In the genomic region with DNA sequence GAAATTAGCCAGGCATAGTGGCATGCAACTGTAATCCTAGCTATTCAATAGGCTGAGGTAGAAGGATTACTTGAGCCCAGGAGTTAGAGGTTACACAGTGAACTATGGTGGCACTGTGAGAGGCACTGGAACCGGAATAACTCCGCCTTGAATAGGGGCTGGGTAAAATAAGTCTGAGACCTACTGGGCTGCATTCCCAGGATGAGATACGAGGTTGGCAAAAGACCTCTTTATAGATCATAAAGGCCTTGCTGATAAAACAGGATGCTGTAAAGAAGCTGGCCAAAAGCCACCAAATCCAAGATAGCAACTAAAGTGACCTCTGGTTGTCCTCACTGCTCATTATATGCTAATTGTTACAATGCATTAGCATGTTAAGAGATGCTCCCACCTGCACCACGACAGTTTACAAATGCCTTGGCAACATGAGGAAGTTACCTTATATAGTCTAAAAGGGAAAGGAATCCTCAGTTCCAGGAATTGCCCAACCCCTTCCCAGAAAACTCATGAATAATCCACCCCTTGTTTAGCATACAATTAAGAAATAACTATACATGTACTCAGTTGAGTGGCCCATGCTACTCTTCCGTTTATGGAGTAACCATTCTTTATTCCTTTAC, we compare ENCODE assay signal across 20 cellular contexts.
DNase-seq lines count a peak whose midpoint lies in the region; ATAC-seq, FAIRE-seq and TF ChIP-seq lines count a peak whose summit lies in the region.
"Had no signal": no experiment of that assay in that cellular context is flagged by ENCODE, and none has a peak within 500 bp of the region (broad histone marks: within the 10 kb centered on the region; RNA-seq: fewer than 3 reads in every experiment).

No MANE protein-coding gene starts in this region.

- no TSS peak for BruUV-seq in OCI-LY7 (replicated peaks; lab: Mats Ljungman, UMichigan)

- H3K36me3 Mint-ChIP-seq in astrocyte (ENCODE audit: low read depth, unreplicated experiment) = peaks cover 2% of the 10 kb centered on the region

- H3K27ac ChIP-seq in right atrium auricular region (no peak overlapping the region), astrocyte (ENCODE audit: low read depth, low read length) (no peak overlapping the region), OCI-LY7 (ENCODE audit: low read depth, low read length, poor library complexity, severe bottlenecking) (no peak overlapping the region)
- H3K27ac ChIP-seq: A549, C4-2B had no signal

- H3K9me3 ChIP-seq in right atrium auricular region = peaks cover 0 to 8% of the 10 kb centered on the region in 2 donors
- H3K9me3 ChIP-seq in astrocyte (ENCODE audit: insufficient read depth, low read depth, low read length) = no peaks in the 10 kb centered on the region
- no peaks in the 10 kb centered on the region for H3K9me3 ChIP-seq in OCI-LY7 (ENCODE audit: low read length)
- H3K9me3 ChIP-seq: A549 had no signal

- no peak overlapping the region for H3K27ac Mint-ChIP-seq in astrocyte (ENCODE audit: unreplicated experiment)

- H3K27me3 Mint-ChIP-seq in astrocyte (ENCODE audit: low read depth, unreplicated experiment) = no peaks in the 10 kb centered on the region

- intact Hi-C loops in left ventricle myocardium superior (cut with micrococcal nuclease) (no loop called here), OCI-LY7 (cut with micrococcal nuclease; ENCODE audit: unreplicated experiment) (no loop called here)

- H3K4me1 ChIP-seq in right atrium auricular region = no peaks in the 10 kb centered on the region
- H3K4me1 ChIP-seq in astrocyte (ENCODE audit: insufficient read depth, low read length) = no peaks in the 10 kb centered on the region
- H3K4me1 ChIP-seq in OCI-LY7 (ENCODE audit: insufficient read depth, low read length, poor library complexity, severe bottlenecking) = no peaks in the 10 kb centered on the region
- H3K4me1 ChIP-seq: A549 had no signal

- peak; percentile 33 for ATAC-seq in left ventricle myocardium superior
- ATAC-seq in HG03342 (IDR thresholded peaks at IDR 0.05; ENCODE audit: unreplicated experiment) = no peak
- ATAC-seq in GM18520 (IDR thresholded peaks at IDR 0.05; ENCODE audit: unreplicated experiment) = no peak
- no peak for ATAC-seq in GM19452 (IDR thresholded peaks at IDR 0.05; ENCODE audit: unreplicated experiment)
- ATAC-seq: A549 had no signal

- H3K27me3 ChIP-seq in right atrium auricular region = no peaks in the 10 kb centered on the region
- H3K27me3 ChIP-seq in astrocyte (ENCODE audit: insufficient read depth, low read length) = no peaks in the 10 kb centered on the region

- peak; percentile 32 for FAIRE-seq in astrocyte (lab: Jason Lieb, UNC)
- FAIRE-seq: A549, GM12892 had no signal

- no peaks in the 10 kb centered on the region for H3K9me2 ChIP-seq in OCI-LY7 (ENCODE audit: insufficient read depth, low read length)

- no peak for TF ChIP-seq CTCF in right atrium auricular region (IDR thresholded peaks at IDR 0.05)
- TF ChIP-seq CTCF in astrocyte (IDR thresholded peaks at IDR 0.05; ENCODE audit: insufficient read depth, low read depth, low read length) = no peak
- no peak for TF ChIP-seq CTCF in fibroblast of the aortic adventitia (IDR thresholded peaks at IDR 0.05; ENCODE audit: insufficient read depth, low read length)
- no peak for TF ChIP-seq CTCF in OCI-LY7 (conservative IDR thresholded peaks at IDR 0.05; ENCODE audit: low read length)

- no peak overlapping the region for H3K4me3 Mint-ChIP-seq in astrocyte (ENCODE audit: unreplicated experiment)

- H4K20me1 ChIP-seq in astrocyte (ENCODE audit: insufficient read depth, low read length) (no peaks in the 10 kb centered on the region), OCI-LY7 (ENCODE audit: insufficient read depth, low read length) (no peaks in the 10 kb centered on the region)

- POLR2A ChIA-PET in OCI-LY7 (lab: Charles Lee) = interaction anchor here (0.6 to 1.0 kb wide), 2 partner anchors 86 to 164 kb away, joined by 3 to 4 read pairs; no protein-coding TSS in a partner anchor

- H3K4me2 ChIP-seq in astrocyte (ENCODE audit: low read length) (no peak overlapping the region), OCI-LY7 (ENCODE audit: low read length) (no peak overlapping the region)
- H3K4me2 ChIP-seq: A549 had no signal

- H3K9me3 Mint-ChIP-seq in astrocyte (ENCODE audit: unreplicated experiment) = no peaks in the 10 kb centered on the region

- no peak overlapping the region for H3K9ac ChIP-seq in astrocyte (ENCODE audit: low read length)

- H3K4me1 Mint-ChIP-seq in astrocyte (ENCODE audit: low read depth, unreplicated experiment) = peaks cover 10% of the 10 kb centered on the region

- CTCF ChIA-PET in OCI-LY7 (lab: Charles Lee; ENCODE audit: unreplicated experiment) = no interaction called here

- H3K36me3 ChIP-seq in right atrium auricular region (no peaks in the 10 kb centered on the region), astrocyte (ENCODE audit: insufficient read depth, low read length) (no peaks in the 10 kb centered on the region), OCI-LY7 (ENCODE audit: insufficient read depth, low read length) (peaks cover 19% of the 10 kb centered on the region; the same call in 1 of the 2 replicates)

- H3K4me3 ChIP-seq in right atrium auricular region (no peak overlapping the region), astrocyte (ENCODE audit: insufficient read depth, low read depth, low read length) (no peak overlapping the region), fibroblast of the aortic adventitia (ENCODE audit: low read depth, low read length) (no peak overlapping the region), OCI-LY7 (ENCODE audit: low read depth, low read length, poor library complexity, severe bottlenecking) (no peak overlapping the region)
- H3K4me3 ChIP-seq: A549 had no signal

- no peaks in the 10 kb centered on the region for H3K79me2 ChIP-seq in astrocyte (ENCODE audit: insufficient read depth, low read length)
- H3K79me2 ChIP-seq in OCI-LY7 (ENCODE audit: insufficient read depth, low read depth, low read length) = no peaks in the 10 kb centered on the region

- DNase-seq in left ventricle myocardium superior (no peak), right atrium auricular region (ENCODE audit: low spot score) (no peak), astrocyte (ENCODE audit: low read depth) (no peak), fibroblast of the aortic adventitia (ENCODE audit: low read depth) (peak; percentile 5), OCI-LY7 (ENCODE audit: low spot score) (no peak)
- DNase-seq: COR-L47, H7, IMR-90, NCI-H1048, NCI-H146, NCI-H2227 treated with DMSO at 0.1 percent for 48 hours, NCI-H524, RPMI8226, SIG-M5 had no signal

- H2AFZ ChIP-seq in astrocyte (ENCODE audit: low read depth, low read length) (no peak overlapping the region), OCI-LY7 (ENCODE audit: low read length) (no peak overlapping the region)
